Comparison of ENCODE assay signal across 9 cellular contexts in genomic region chr3:19146685-19147650, GRCh38. TPM values are rescaled to one million over a fixed set of nuclear protein-coding genes. Genes with fewer than 3 reads are reported as not detected.
A peak's percentile ranks its signal among the peaks of the same experiment; 100 is the strongest.
DNase-seq lines count a peak whose midpoint lies in the region; ATAC-seq and TF ChIP-seq lines count a peak whose summit lies in the region.
"Had no signal": no experiment of that assay in that cellular context is flagged by ENCODE, and none has a peak within 500 bp of the region (broad histone marks: within the 10 kb centered on the region; RNA-seq: fewer than 3 reads in every experiment).

No MANE protein-coding gene starts in this region.

- DNase-seq in CD4-positive, CD25-positive, alpha-beta regulatory T cell, result peak; percentile 37 to 57 (median 50)
- DNase-seq in HK-2 (ENCODE audit: unreplicated experiment) (peak; percentile 43), NOMO-1 (lab: John Stamatoyannopoulos, UW; ENCODE audit: unreplicated experiment in 2 of 2) (peak; percentile 60 to 65), activated T-cell treated with anti-CD3 and anti-CD28 coated beads for 24 hours (ENCODE audit: low read depth) (peak; percentile 32), epithelial cell of esophagus (ENCODE audit: low read depth) (peak; percentile 2), middle frontal gyrus (ENCODE audit: extremely low spot score, low spot score) (peak; percentile 38)
- peak; percentile 33 to 34 for DNase-seq in stimulated activated CD8-positive, alpha-beta memory T cell treated with anti-CD3 and anti-CD28 coated beads, Interleukin-15, amount 100 ng/mL, for 48 hours (ENCODE audit: low read depth in 2 of 2)

- peak overlapping the region; percentile 66 for H3K4me3 ChIP-seq in CD4-positive, CD25-positive, alpha-beta regulatory T cell (ENCODE audit: low read depth, low read length)
- H3K4me3 ChIP-seq in epithelial cell of esophagus (ENCODE audit: low read length), result peak overlapping the region; percentile 4

- peaks cover 39% of the 10 kb centered on the region for H3K27me3 Mint-ChIP-seq in CD4-positive, CD25-positive, alpha-beta regulatory T cell

- ATAC-seq in CD4-positive, CD25-positive, alpha-beta regulatory T cell (ENCODE audit: low read depth in 2 of 2), result peak; percentile 54 to 64
- peak; percentile 81 for ATAC-seq in GM19467 (IDR thresholded peaks at IDR 0.05; ENCODE audit: unreplicated experiment)

- peaks cover 0 to 15% (median 6%) of the 10 kb centered on the region in 7 donors for H3K9me3 Mint-ChIP-seq in CD4-positive, CD25-positive, alpha-beta regulatory T cell

- no peaks in the 10 kb centered on the region for H3K36me3 Mint-ChIP-seq in CD4-positive, CD25-positive, alpha-beta regulatory T cell

- H3K36me3 ChIP-seq in CD4-positive, CD25-positive, alpha-beta regulatory T cell (ENCODE audit: control insufficient read depth, insufficient read depth, low read length), result no peaks in the 10 kb centered on the region

- H3K27ac ChIP-seq in CD4-positive, CD25-positive, alpha-beta regulatory T cell (ENCODE audit: insufficient read depth, low read length, poor library complexity, severe bottlenecking), result no peak overlapping the region

- peak overlapping the region; percentile 77 to 84 (median 78) for H3K27ac Mint-ChIP-seq in CD4-positive, CD25-positive, alpha-beta regulatory T cell

- peaks cover 2 to 7% of the 10 kb centered on the region in 2 experiments for H3K9me3 ChIP-seq in CD4-positive, CD25-positive, alpha-beta regulatory T cell (ENCODE audit: control insufficient read depth in 2 of 2, low read length in 2 of 2)

- H3K27me3 ChIP-seq in CD4-positive, CD25-positive, alpha-beta regulatory T cell (ENCODE audit: control insufficient read depth, insufficient read depth, low read length), result peaks cover 17% of the 10 kb centered on the region

- H3K4me1 Mint-ChIP-seq in CD4-positive, CD25-positive, alpha-beta regulatory T cell, result peaks cover 4 to 25% (median 17%) of the 10 kb centered on the region in 4 donors

- peak; percentile 20 for TF ChIP-seq CTCF in epithelial cell of esophagus (IDR thresholded peaks at IDR 0.05; ENCODE audit: insufficient read depth, low read depth, low read length, missing control alignments)

- peak overlapping the region; percentile 86 to 92 (median 90) for H3K4me3 Mint-ChIP-seq in CD4-positive, CD25-positive, alpha-beta regulatory T cell

- H3K4me1 ChIP-seq in CD4-positive, CD25-positive, alpha-beta regulatory T cell (ENCODE audit: control insufficient read depth, insufficient read depth, low read length, poor library complexity, severe bottlenecking), result peaks cover 24% of the 10 kb centered on the region

RNA-seq across cellular contexts. Expression of gene KCNH8, which starts 1.3 kb away (rescaled TPM):
- not detected for total RNA-seq in CD4-positive, CD25-positive, alpha-beta regulatory T cell
- under 1 TPM in 1 of 4 donors, not detected in 3; 0.17 TPM for polyA plus RNA-seq in CD4-positive, CD25-positive, alpha-beta regulatory T cell
- total RNA-seq: T-helper 2 cell treated with Interferon-gamma antibody and Interleukin-4, amounts not matched to agents 100 ng/mL and 5 ng/mL, for 36 hours had no signal

Comparison
In these comparisons a context has a peak if more than half of its experiments do, and no peak if none do; other contexts are left out.
1. DNase-seq: peak in every context shown above with its lines; median percentile 62 in NOMO-1; 50 in CD4-positive, CD25-positive, alpha-beta regulatory T cell; 43 in HK-2; 38 in middle frontal gyrus; 34 in stimulated activated CD8-positive, alpha-beta memory T cell treated with anti-CD3 and anti-CD28 coated beads, Interleukin-15, amount 100 ng/mL, for 48 hours; 32 in activated T-cell treated with anti-CD3 and anti-CD28 coated beads for 24 hours; 2 in epithelial cell of esophagus.